8 cellular contexts compared by ENCODE assay signal in genomic region chr5:142426129-142426641, GRCh38.
DNase-seq lines count a peak whose midpoint lies in the region; ATAC-seq and TF ChIP-seq lines count a peak whose summit lies in the region.

No MANE protein-coding gene starts in this region.

- H3K9me3 ChIP-seq in adrenal gland (replicated peaks in 1 of 3) = no peaks in the 10 kb centered on the region
- no peaks in the 10 kb centered on the region for H3K9me3 ChIP-seq in lower lobe of right lung
- no peaks in the 10 kb centered on the region for H3K9me3 ChIP-seq in BE2C

- ATAC-seq in lower lobe of right lung = peak in 1 of 2 donors; percentile 61

- no peaks in the 10 kb centered on the region for H3K36me3 ChIP-seq in adrenal gland (replicated peaks in 1 of 2)
- no peaks in the 10 kb centered on the region for H3K36me3 ChIP-seq in lower lobe of right lung
- H3K36me3 ChIP-seq in BE2C = no peaks in the 10 kb centered on the region

- H3K27ac ChIP-seq in adrenal gland = peak overlapping the region in 3 of 5 donors; percentile 5 to 63 (median 17)
- H3K27ac ChIP-seq in lower lobe of right lung = peak overlapping the region; percentile 21

- intact Hi-C loops in adrenal gland (cut with DNase I) = no loop called here
- intact Hi-C loops in lower lobe of right lung (cut with DNase I) = no loop called here

- H3K27me3 ChIP-seq in adrenal gland (no peaks in the 10 kb centered on the region), lower lobe of right lung (ENCODE audit: low read depth) (no peaks in the 10 kb centered on the region), BE2C (no peaks in the 10 kb centered on the region)

- TF ChIP-seq CTCF in adrenal gland (IDR thresholded peaks at IDR 0.05) (no peak), lower lobe of right lung (IDR thresholded peaks at IDR 0.05) (no peak), BE2C (IDR thresholded peaks at IDR 0.05; ENCODE audit: low read depth, low read length) (no peak)

- DNase-seq in A172 (ENCODE audit: low spot score) (peak; percentile 67), adrenal gland (peak; percentile 26 to 83 (median 49)), lower lobe of right lung (no peak), BE2C (no peak), NCI-H1436 (lab: John Stamatoyannopoulos, UW) (no peak), NK-92 (lab: John Stamatoyannopoulos, UW; ENCODE audit: unreplicated experiment) (no peak), midbrain (lab: John Stamatoyannopoulos, UW) (no peak)
- DNase-seq in Jurkat, Clone E6-1 (ENCODE audit: low read depth, low spot score) = peak; percentile 90

- H3K4me1 ChIP-seq in adrenal gland (replicated peaks in 1 of 2) (peaks cover 0 to 9% of the 10 kb centered on the region in 2 donors), lower lobe of right lung (peaks cover 25% of the 10 kb centered on the region), BE2C (peaks cover 5% of the 10 kb centered on the region)

- WGBS in adrenal gland, 4 donors = 56 to 65% (median 61%) methylated on average over 10 of the region's 10 CpGs

- no peak for TF ChIP-seq POLR2A in adrenal gland (IDR thresholded peaks at IDR 0.05)

- peak overlapping the region; percentile 13 for H3K4me3 ChIP-seq in Jurkat, Clone E6-1 (ENCODE audit: low read length)
- H3K4me3 ChIP-seq in adrenal gland (no peak overlapping the region), lower lobe of right lung (no peak overlapping the region), BE2C (ENCODE audit: low read depth, low read length) (no peak overlapping the region)

Comparison
In these comparisons a context has a peak if more than half of its experiments do, and no peak if none do; other contexts are left out.
1. DNase-seq: peak in A172 (single experiment), Jurkat, Clone E6-1 (single experiment) and adrenal gland (7 of 7); none in lower lobe of right lung (single experiment), BE2C (single experiment), NCI-H1436 (single experiment), NK-92 (single experiment) and midbrain (single experiment).